Comparison of ENCODE assay signal across 10 cellular contexts in the genomic region with DNA sequence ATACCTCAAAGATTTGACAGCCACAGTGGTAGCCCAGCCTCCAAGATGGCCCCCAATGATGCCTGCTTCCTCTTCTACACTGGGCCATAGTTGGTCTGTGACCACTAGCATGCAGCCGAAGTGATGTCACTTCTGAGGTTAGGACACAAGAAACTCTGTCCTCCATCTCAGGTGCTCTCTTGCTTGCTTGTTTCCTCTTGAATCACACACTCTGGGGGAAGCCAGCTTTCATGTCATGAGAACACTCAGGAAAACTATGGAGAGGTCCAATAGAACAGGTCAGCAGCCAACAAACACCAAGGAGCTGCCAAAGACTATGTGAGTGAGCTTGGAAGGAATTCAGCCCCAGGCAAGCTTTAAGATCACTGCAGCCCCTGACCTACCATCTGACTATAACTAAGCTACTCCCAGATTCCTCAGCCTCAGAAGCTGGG. TPM values are rescaled to one million over a fixed set of nuclear protein-coding genes. Genes with fewer than 3 reads are reported as not detected.
DNase-seq lines count a peak whose midpoint lies in the region; ATAC-seq, FAIRE-seq and TF ChIP-seq lines count a peak whose summit lies in the region.
"Had no signal": no experiment of that assay in that cellular context is flagged by ENCODE, and none has a peak within 500 bp of the region (broad histone marks: within the 10 kb centered on the region; RNA-seq: fewer than 3 reads in every experiment).

No MANE protein-coding gene starts in this region.

- 0 out of 4 replicates have a peak, but pooled peaks of 1 of the 2 experiments have one; percentile 18 for TF ChIP-seq POLR2A in HepG2 (IDR thresholded peaks at IDR 0.05; ENCODE audit: insufficient read depth in 1 of 2, low read depth in 2 of 2, low read length in 2 of 2)
- TF ChIP-seq POLR2A in right lobe of liver (IDR thresholded peaks at IDR 0.05): no peak

- DNase-seq in HepG2 (ENCODE audit: low spot score) (no peak), right lobe of liver (no peak), astrocyte (ENCODE audit: low read depth) (peak; percentile 97), left lung (no peak), aorta (peak in 1 of 2 donors; percentile 69)
- no peak for DNase-seq in activated T-helper 2 cell treated with anti-CD3 and anti-CD28 coated beads, Interferon-gamma antibody, Interleukin-2, Interleukin-4, amounts not matched to agents 10 μg/mL and 5 μg/mL and 100 μg/mL, durations not matched to agents 14 hours and 24 hours and 36 hours (ENCODE audit: low spot score)
- no peak for DNase-seq in activated CD4-positive, alpha-beta T cell treated with anti-CD3 and anti-CD28 coated beads for 48 hours
- DNase-seq: NCI-H187, T-helper 2 cell had no signal

- no peaks in the 10 kb centered on the region for H3K27me3 Mint-ChIP-seq in astrocyte (ENCODE audit: low read depth, unreplicated experiment)
- H3K27me3 Mint-ChIP-seq in activated T-helper 2 cell treated with anti-CD3 and anti-CD28 coated beads, Interferon-gamma antibody, Interleukin-2, Interleukin-4, amounts not matched to agents 10 μg/mL and 5 μg/mL and 100 μg/mL, durations not matched to agents 14 hours and 24 hours and 36 hours (ENCODE audit: low read depth): no peaks in the 10 kb centered on the region

- no peak for TF ChIP-seq CTCF in HepG2 (CRISPR knock-in tag; IDR thresholded peaks at IDR 0.05)
- no peak for TF ChIP-seq CTCF in right lobe of liver (IDR thresholded peaks at IDR 0.05)
- TF ChIP-seq CTCF in astrocyte (IDR thresholded peaks at IDR 0.05; ENCODE audit: insufficient read depth, low read depth, low read length): no peak
- TF ChIP-seq CTCF in left lung (IDR thresholded peaks at IDR 0.05): no peak

- H3K27me3 ChIP-seq in HepG2 (ENCODE audit: control insufficient read depth in 1 of 2, insufficient read depth in 2 of 2, low read length in 2 of 2) (no peaks in the 10 kb centered on the region; a peak in 1 of 5 replicates), right lobe of liver (no peaks in the 10 kb centered on the region), astrocyte (ENCODE audit: insufficient read depth, low read length) (no peaks in the 10 kb centered on the region), left lung (no peaks in the 10 kb centered on the region), aorta (ENCODE audit: control insufficient read depth in 1 of 2, insufficient read depth in 2 of 2, low read length in 1 of 2) (no peaks in the 10 kb centered on the region)

- H3K4me3 ChIP-seq in HepG2 (replicated peaks in 1 of 3; ENCODE audit: insufficient read depth in 1 of 3, low read depth in 2 of 3, low read length in 3 of 3) (no peak overlapping the region), right lobe of liver (no peak overlapping the region), astrocyte (ENCODE audit: insufficient read depth, low read depth, low read length) (no peak overlapping the region), left lung (no peak overlapping the region), aorta (ENCODE audit: low read length in 2 of 2) (no peak overlapping the region)

- in situ Hi-C loops in HepG2 (cut with HindIII; ENCODE audit: extremely low pct_ligation_motif_present, low pct_unique_long_range_greater_than_20kb): no loop called here

- H3K27ac ChIP-seq in HepG2 (ENCODE audit: extremely low read length, insufficient read depth, low read length) (no peak overlapping the region), right lobe of liver (no peak overlapping the region), astrocyte (ENCODE audit: low read depth, low read length) (peak overlapping the region; percentile 40), left lung (peak overlapping the region in 1 of 2 donors; percentile 69), aorta (ENCODE audit: low read depth in 1 of 2, low read length in 2 of 2) (peak overlapping the region; percentile 19 to 94)

- POLR2A ChIA-PET in HepG2 (lab: Yijun Ruan, JAX): no interaction called here

- peak overlapping the region; percentile 40 for H3K4me3 Mint-ChIP-seq in astrocyte (ENCODE audit: unreplicated experiment)
- H3K4me3 Mint-ChIP-seq in activated T-helper 2 cell treated with anti-CD3 and anti-CD28 coated beads, Interferon-gamma antibody, Interleukin-2, Interleukin-4, amounts not matched to agents 10 μg/mL and 5 μg/mL and 100 μg/mL, durations not matched to agents 14 hours and 24 hours and 36 hours (ENCODE audit: low read depth): no peak overlapping the region

- peaks cover 4% of the 10 kb centered on the region for H3K36me3 Mint-ChIP-seq in astrocyte (ENCODE audit: low read depth, unreplicated experiment)
- peaks cover 15% of the 10 kb centered on the region for H3K36me3 Mint-ChIP-seq in activated T-helper 2 cell treated with anti-CD3 and anti-CD28 coated beads, Interferon-gamma antibody, Interleukin-2, Interleukin-4, amounts not matched to agents 10 μg/mL and 5 μg/mL and 100 μg/mL, durations not matched to agents 14 hours and 24 hours and 36 hours (ENCODE audit: low read depth)

- H3K9me3 ChIP-seq in HepG2 (ENCODE audit: low read length) (no peaks in the 10 kb centered on the region), right lobe of liver (no peaks in the 10 kb centered on the region), astrocyte (ENCODE audit: insufficient read depth, low read depth, low read length) (no peaks in the 10 kb centered on the region), left lung (no peaks in the 10 kb centered on the region), aorta (ENCODE audit: control insufficient read depth, low read length) (no peaks in the 10 kb centered on the region)

- TF ChIP-seq RAD21 in HepG2 (CRISPR knock-in tag; IDR thresholded peaks at IDR 0.05): no peak

- no peak for ATAC-seq in HepG2
- no peak for ATAC-seq in right lobe of liver
- peak; percentile 11 for ATAC-seq in left lung
- peak; percentile 1 for ATAC-seq in aorta (ENCODE audit: low FRiP score)
- no peak for ATAC-seq in HG02852 (IDR thresholded peaks at IDR 0.05; ENCODE audit: unreplicated experiment)

- peaks cover 10% of the 10 kb centered on the region for H3K4me1 Mint-ChIP-seq in astrocyte (ENCODE audit: low read depth, unreplicated experiment)
- peaks cover 23% of the 10 kb centered on the region for H3K4me1 Mint-ChIP-seq in activated T-helper 2 cell treated with anti-CD3 and anti-CD28 coated beads, Interferon-gamma antibody, Interleukin-2, Interleukin-4, amounts not matched to agents 10 μg/mL and 5 μg/mL and 100 μg/mL, durations not matched to agents 14 hours and 24 hours and 36 hours (ENCODE audit: low read depth)

- H3K9me3 Mint-ChIP-seq in astrocyte (ENCODE audit: unreplicated experiment): no peaks in the 10 kb centered on the region
- H3K9me3 Mint-ChIP-seq in activated T-helper 2 cell treated with anti-CD3 and anti-CD28 coated beads, Interferon-gamma antibody, Interleukin-2, Interleukin-4, amounts not matched to agents 10 μg/mL and 5 μg/mL and 100 μg/mL, durations not matched to agents 14 hours and 24 hours and 36 hours: no peaks in the 10 kb centered on the region

- H3K9ac ChIP-seq in HepG2 (ENCODE audit: insufficient read depth, low read depth, low read length): no peak overlapping the region
- no peak overlapping the region for H3K9ac ChIP-seq in astrocyte (ENCODE audit: low read length)

- peaks cover 14% of the 10 kb centered on the region for H3K4me1 ChIP-seq in HepG2 (ENCODE audit: insufficient read depth, low read length)
- peaks cover 0 to 16% (median 2%) of the 10 kb centered on the region in 4 donors for H3K4me1 ChIP-seq in right lobe of liver
- H3K4me1 ChIP-seq in astrocyte (ENCODE audit: insufficient read depth, low read length): peaks cover 6% of the 10 kb centered on the region
- peaks cover 12 to 23% of the 10 kb centered on the region in 2 donors for H3K4me1 ChIP-seq in left lung
- H3K4me1 ChIP-seq in aorta (ENCODE audit: control insufficient read depth in 1 of 2, insufficient read depth in 2 of 2, low read length in 2 of 2): peaks cover 0 to 2% of the 10 kb centered on the region in 2 donors

- H3K36me3 ChIP-seq in HepG2 (replicated peaks in 1 of 2; ENCODE audit: control insufficient read depth in 1 of 2, insufficient read depth in 2 of 2, low read length in 2 of 2): no peaks in the 10 kb centered on the region
- H3K36me3 ChIP-seq in right lobe of liver: no peaks in the 10 kb centered on the region
- no peaks in the 10 kb centered on the region for H3K36me3 ChIP-seq in astrocyte (ENCODE audit: insufficient read depth, low read length)
- H3K36me3 ChIP-seq in left lung: no peaks in the 10 kb centered on the region
- H3K36me3 ChIP-seq in aorta (ENCODE audit: control insufficient read depth in 1 of 2, insufficient read depth in 2 of 2, low read length in 1 of 2): no peaks in the 10 kb centered on the region

- H3K4me2 ChIP-seq in HepG2 (ENCODE audit: low read depth, low read length) (no peak overlapping the region), astrocyte (ENCODE audit: low read length) (peak overlapping the region; percentile 31)

- H2AFZ ChIP-seq in HepG2 (ENCODE audit: low read length): no peak overlapping the region
- H2AFZ ChIP-seq in astrocyte (ENCODE audit: low read depth, low read length): no peak overlapping the region

- FAIRE-seq in HepG2 (lab: Jason Lieb, UNC) (no peak), astrocyte (lab: Jason Lieb, UNC) (no peak)

- peak overlapping the region; percentile 83 for H3K27ac Mint-ChIP-seq in astrocyte (ENCODE audit: unreplicated experiment)
- no peak overlapping the region for H3K27ac Mint-ChIP-seq in activated T-helper 2 cell treated with anti-CD3 and anti-CD28 coated beads, Interferon-gamma antibody, Interleukin-2, Interleukin-4, amounts not matched to agents 10 μg/mL and 5 μg/mL and 100 μg/mL, durations not matched to agents 14 hours and 24 hours and 36 hours

- H3K79me2 ChIP-seq in HepG2 (ENCODE audit: insufficient read depth, low read length) (peaks cover 23% of the 10 kb centered on the region), astrocyte (ENCODE audit: insufficient read depth, low read length) (peaks cover 31% of the 10 kb centered on the region)

- no TSS peak for BruUV-seq in HepG2 (replicated peaks; lab: Mats Ljungman, UMichigan)

- 100% methylated on average over 1 of the region's 1 CpG for WGBS in HepG2 (ENCODE audit: low lambda C conversion rate)
- WGBS in right lobe of liver (ENCODE audit: insufficient coverage, low coverage, low lambda C conversion rate, missing lambda C conversion rate): 100% methylated on average over 1 of the region's 1 CpG
- WGBS in aorta, 2 donors: 21 to 24% methylated on average over 1 of the region's 1 CpG

- CTCF ChIA-PET in HepG2 (lab: Yijun Ruan, JAX; ENCODE audit: low intra/inter-chr PET ratio, low total read pairs): no interaction called here

- TF ChIP-seq EP300 in HepG2 (IDR thresholded peaks at IDR 0.05; ENCODE audit: low read depth in 2 of 2, low read length in 2 of 2) (no peak), HepG2 (CRISPR knock-in tag; IDR thresholded peaks at IDR 0.05; ENCODE audit: borderline replicate concordance) (no peak)

- H4K20me1 ChIP-seq in HepG2 (ENCODE audit: insufficient read depth, low read length): no peaks in the 10 kb centered on the region
- peaks cover 10% of the 10 kb centered on the region for H4K20me1 ChIP-seq in astrocyte (ENCODE audit: insufficient read depth, low read length)

- intact Hi-C loops in HepG2 (cut with micrococcal nuclease; ENCODE audit: unreplicated experiment): loop anchor here (5.0 kb wide), 3 partner anchors 82 to 213 kb away; partner anchors contain the start of genes CPSF3 and ITGB1BP1
- intact Hi-C loops in right lobe of liver (cut with DNase I): no loop called here
- intact Hi-C loops in left lung (cut with DNase I): no loop called here
- intact Hi-C loops in aorta (cut with DNase I): loop anchor here (5.0 to 10.0 kb wide), 4 partner anchors 38 to 136 kb away; partner anchors contain the start of gene YWHAQ (in 1 of the 2)
- intact Hi-C loops in activated T-helper 2 cell treated with anti-CD3 and anti-CD28 coated beads, Interferon-gamma antibody, Interleukin-2, Interleukin-4, amounts not matched to agents 10 μg/mL and 5 μg/mL and 100 μg/mL, durations not matched to agents 14 hours and 24 hours and 36 hours (cut with micrococcal nuclease): loop anchor here (10.0 kb wide), 1 partner anchor 486 kb away; the partner anchor contains the start of gene KLF11

RNA-seq across cellular contexts. Expression of gene ADAM17, which starts 3.3 kb away (rescaled TPM):
- 18.5 and 33.4 TPM in 2 replicates for total RNA-seq in HepG2 (2016; rRNA removed; fragmentation: Illumina TruSeq; extraction: Trizol)
- total RNA-seq in HepG2 (2016; cell fraction: cytosol; rRNA removed; fragmentation: Illumina TruSeq; extraction: Trizol; ENCODE audit: low read depth): 10.8 TPM in 2 replicates
- 17.9 and 33.4 TPM in 2 replicates for total RNA-seq in HepG2 (2016; cell fraction: insoluble cytoplasmic fraction; rRNA removed; fragmentation: Illumina TruSeq; extraction: Trizol)
- total RNA-seq in HepG2 (2016; cell fraction: membrane; rRNA removed; fragmentation: Illumina TruSeq; extraction: Trizol): 9.7 and 11.1 TPM in 2 replicates
- 38.0 and 48.8 TPM in 2 replicates for total RNA-seq in HepG2 (2016; cell fraction: nucleus; rRNA removed; fragmentation: Illumina TruSeq; extraction: Trizol)
- 6.5 and 8.3 TPM in 2 replicates for polyA plus RNA-seq in HepG2 (2011; rRNA removed)
- polyA plus RNA-seq in HepG2 (2011; cell fraction: cytosol; rRNA removed): 5.1 and 5.6 TPM in 2 replicates
- polyA plus RNA-seq in HepG2 (2011; cell fraction: nucleus; rRNA removed): 8.8 and 9.4 TPM in 2 replicates
- polyA plus RNA-seq in HepG2 (2012): 17.9 and 24.2 TPM in 2 replicates
- polyA plus RNA-seq in HepG2 (2016; cell fraction: cytosol; fragmentation: Illumina TruSeq; extraction: Trizol; ENCODE audit: low read depth): 0.97 and 1.1 TPM in 2 replicates
- 9.7 and 10.5 TPM in 2 replicates for polyA plus RNA-seq in HepG2 (2016; cell fraction: insoluble cytoplasmic fraction; fragmentation: Illumina TruSeq; extraction: Trizol; ENCODE audit: low read depth)
- 2.6 and 3.0 TPM in 2 replicates for polyA plus RNA-seq in HepG2 (2016; cell fraction: membrane; fragmentation: Illumina TruSeq; extraction: Trizol; ENCODE audit: low read depth)
- 34.9 and 37.9 TPM in 2 replicates for polyA plus RNA-seq in HepG2 (2016; cell fraction: nucleus; fragmentation: Illumina TruSeq; extraction: Trizol; ENCODE audit: insufficient read depth, low read depth)
- 12.1 and 17.0 TPM in 2 replicates for polyA minus RNA-seq in HepG2 (2011; rRNA and poly(A)+ RNA removed; ENCODE audit: low replicate concordance)
- 6.2 and 8.7 TPM in 2 replicates for polyA minus RNA-seq in HepG2 (2011; cell fraction: cytosol; rRNA and poly(A)+ RNA removed)
- polyA minus RNA-seq in HepG2 (2011; cell fraction: nucleus; rRNA and poly(A)+ RNA removed): 31.7 and 39.2 TPM in 2 replicates
- total RNA-seq in right lobe of liver: 10 to 100 TPM in 1 of 6 experiments, 1 to 10 TPM in 5; 5.1 to 11.7 (median 6.6) TPM
- total RNA-seq in astrocyte: 44.9 and 48.4 TPM in 2 replicates
- 10 to 100 TPM; 40.9 to 55.8 TPM for total RNA-seq in left lung
- 10 to 100 TPM; 42.7 to 47.0 TPM for total RNA-seq in aorta
- polyA plus RNA-seq in aorta: 10 to 100 TPM in 1 of 2 donors, 1 to 10 TPM in 1; 5.4 to 10.9 TPM
- 23.3 and 25.0 TPM in 2 replicates for total RNA-seq in activated T-helper 2 cell treated with anti-CD3 and anti-CD28 coated beads, Interferon-gamma antibody, Interleukin-2, Interleukin-4, amounts not matched to agents 10 μg/mL and 5 μg/mL and 100 μg/mL, durations not matched to agents 14 hours and 24 hours and 36 hours

Comparison
In these comparisons a context has a peak if more than half of its experiments do, and no peak if none do; other contexts are left out.
1. intact Hi-C loops: an anchor here in HepG2 (5.0 kb wide), aorta (5.0 to 10.0 kb wide) and activated T-helper 2 cell treated with anti-CD3 and anti-CD28 coated beads, Interferon-gamma antibody, Interleukin-2, Interleukin-4, amounts not matched to agents 10 μg/mL and 5 μg/mL and 100 μg/mL, durations not matched to agents 14 hours and 24 hours and 36 hours (10.0 kb wide); none called in right lobe of liver and left lung.
2. ATAC-seq: peak in left lung (single experiment) and aorta (single experiment); none in HepG2 (single experiment), right lobe of liver (0 of 4) and HG02852 (single experiment).
3. H3K27ac ChIP-seq: peak in astrocyte (single experiment) and aorta (2 of 2); none in HepG2 (single experiment) and right lobe of liver (0 of 3).